ENCODE assay signal across 8 cellular contexts in genomic region chr4:173181769-173182374, GRCh38. TPM values are rescaled to one million over a fixed set of nuclear protein-coding genes. Genes with fewer than 3 reads are reported as not detected.
DNase-seq lines count a peak whose midpoint lies in the region; ATAC-seq, FAIRE-seq and TF ChIP-seq lines count a peak whose summit lies in the region.

No MANE protein-coding gene starts in this region.

- no peak overlapping the region for H2BK12ac ChIP-seq in neuronal stem cell (ENCODE audit: low read length)

- no peaks in the 10 kb centered on the region for H3K9me1 ChIP-seq in endothelial cell of umbilical vein (replicated peaks; ENCODE audit: control insufficient read depth, extremely low read depth, insufficient read depth, low read length)

- H3K27me3 ChIP-seq in endothelial cell of umbilical vein (ENCODE audit: control insufficient read depth in 2 of 2, insufficient read depth in 2 of 2, low read length in 2 of 2) (no peaks in the 10 kb centered on the region), H7 (ENCODE audit: control insufficient read depth, insufficient read depth, low read length) (no peaks in the 10 kb centered on the region), neuronal stem cell (ENCODE audit: control insufficient read depth in 3 of 3, insufficient read depth in 3 of 3, low read depth in 1 of 3, low read length in 3 of 3) (no peaks in the 10 kb centered on the region), adrenal gland (no peaks in the 10 kb centered on the region)

- H4K8ac ChIP-seq in neuronal stem cell (ENCODE audit: low read depth, low read length): no peak overlapping the region

- BruUV-seq in endothelial cell of umbilical vein (replicated peaks; lab: Mats Ljungman, UMichigan): no TSS peak

- H3K79me2 ChIP-seq in endothelial cell of umbilical vein (ENCODE audit: control insufficient read depth, insufficient read depth, low read length): peaks cover 4% of the 10 kb centered on the region

- H4K20me1 ChIP-seq in endothelial cell of umbilical vein (replicated peaks; ENCODE audit: control insufficient read depth, extremely low read depth, insufficient read depth, low read length): no peaks in the 10 kb centered on the region

- H2AFZ ChIP-seq in endothelial cell of umbilical vein (ENCODE audit: low read depth, low read length): peak overlapping the region; percentile 4
- H2AFZ ChIP-seq in neuronal stem cell (ENCODE audit: low read length): no peak overlapping the region

- CTCF ChIA-PET in endothelial cell of umbilical vein (lab: Charles Lee): interaction anchor here (0.7 to 2.5 kb wide), 7 partner anchors 8 to 168 kb away, joined by 3 to 6 read pairs (median 4); partner anchors contain the start of gene GALNT7

- peak overlapping the region; percentile 74 for H3K27ac ChIP-seq in endothelial cell of umbilical vein (ENCODE audit: insufficient read depth, low read depth, low read length)
- no peak overlapping the region for H3K27ac ChIP-seq in neuronal stem cell (replicated peaks; ENCODE audit: low read length)
- H3K27ac ChIP-seq in adrenal gland: peak overlapping the region in 1 of 5 donors; percentile 13

- H2BK120ac ChIP-seq in neuronal stem cell (ENCODE audit: low read depth, low read length): no peak overlapping the region

- H2BK15ac ChIP-seq in neuronal stem cell (ENCODE audit: low read length): no peak overlapping the region

- no CpG with 5 or more reads among the region's 3 CpGs for WGBS in neuronal stem cell (ENCODE audit: extremely low coverage in 2 of 2, insufficient read length in 2 of 2, insufficient replicate concordance in 1 of 2), 2 donors
- WGBS in adrenal gland, 4 donors: 64 to 73% (median 70%) methylated on average over 3 of the region's 3 CpGs

- dilution Hi-C loops in endothelial cell of umbilical vein (cut with MboI; ENCODE audit: extremely low pct_ligation_motif_present, low sequenced_read_pairs): no loop called here

- peak; percentile 43 for DNase-seq in AG08396 (ENCODE audit: low spot score)
- DNase-seq in endothelial cell of umbilical vein (ENCODE audit: low read depth, low spot score): peak; percentile 88
- no peak for DNase-seq in H7
- no peak for DNase-seq in neuronal stem cell (ENCODE audit: low spot score)
- no peak for DNase-seq in adrenal gland
- no peak for DNase-seq in AML-193 (lab: John Stamatoyannopoulos, UW)

- no peaks in the 10 kb centered on the region for H3K36me3 ChIP-seq in endothelial cell of umbilical vein (ENCODE audit: control insufficient read depth in 2 of 2, extremely low read depth in 1 of 2, insufficient read depth in 2 of 2, low read length in 2 of 2)
- H3K36me3 ChIP-seq in H7 (replicated peaks; ENCODE audit: control insufficient read depth, insufficient read depth, low read length): no peaks in the 10 kb centered on the region
- H3K36me3 ChIP-seq in neuronal stem cell (replicated peaks in 1 of 2; ENCODE audit: control insufficient read depth in 2 of 2, insufficient read depth in 2 of 2, low read length in 2 of 2): no peaks in the 10 kb centered on the region
- no peaks in the 10 kb centered on the region for H3K36me3 ChIP-seq in adrenal gland (replicated peaks in 1 of 2)

- H3K4me1 ChIP-seq in endothelial cell of umbilical vein (ENCODE audit: control insufficient read depth, extremely low read depth, insufficient read depth, low read length) (peaks cover 46% of the 10 kb centered on the region), neuronal stem cell (ENCODE audit: control insufficient read depth in 2 of 2, insufficient read depth in 1 of 2, low read depth in 1 of 2, low read length in 2 of 2) (peaks cover 0 to 2% of the 10 kb centered on the region in 2 donors), adrenal gland (replicated peaks in 1 of 2) (peaks cover 8 to 20% of the 10 kb centered on the region in 2 donors)

- no peak overlapping the region for H3K4ac ChIP-seq in neuronal stem cell (ENCODE audit: low read length)

- peak overlapping the region; percentile 90 for H3K4me2 ChIP-seq in endothelial cell of umbilical vein (ENCODE audit: insufficient read depth, low read length)
- no peak overlapping the region for H3K4me2 ChIP-seq in neuronal stem cell (ENCODE audit: insufficient read depth, low read length, poor library complexity, severe bottlenecking)

- H4K91ac ChIP-seq in neuronal stem cell (ENCODE audit: low read depth, low read length, poor library complexity): no peak overlapping the region

- peak; percentile 87 for FAIRE-seq in endothelial cell of umbilical vein (lab: Jason Lieb, UNC)

- H2AK5ac ChIP-seq in neuronal stem cell (ENCODE audit: low read depth, low read length): no peak overlapping the region

- H3K4me3 ChIP-seq in endothelial cell of umbilical vein (replicated peaks in 1 of 3; ENCODE audit: insufficient read depth in 1 of 3, low read depth in 1 of 3, low read length in 3 of 3) (no peak overlapping the region), H7 (ENCODE audit: insufficient read depth, low read depth, low read length) (no peak overlapping the region), neuronal stem cell (ENCODE audit: low read length in 2 of 2) (no peak overlapping the region), adrenal gland (peak overlapping the region in 1 of 4 donors; percentile 3)

- intact Hi-C loops in endothelial cell of umbilical vein (cut with micrococcal nuclease) (loop anchor here (1.0 to 2.0 kb wide), 3 partner anchors 9 to 28 kb away; partner anchors contain the start of gene GALNT7), adrenal gland (cut with DNase I) (no loop called here)

- H3K9ac ChIP-seq in endothelial cell of umbilical vein (replicated peaks; ENCODE audit: extremely low read depth, insufficient read depth, low read length) (peak overlapping the region; percentile 56), neuronal stem cell (ENCODE audit: low read depth, low read length, poor library complexity) (no peak overlapping the region)

- TF ChIP-seq POLR2A in endothelial cell of umbilical vein (IDR thresholded peaks at IDR 0.05; ENCODE audit: low read depth, low read length) (no peak), adrenal gland (IDR thresholded peaks at IDR 0.05) (no peak)

- H3K9me3 ChIP-seq in endothelial cell of umbilical vein (replicated peaks; ENCODE audit: control insufficient read depth, insufficient read depth, low read length) (no peaks in the 10 kb centered on the region), neuronal stem cell (replicated peaks in 1 of 2; ENCODE audit: control insufficient read depth in 2 of 2, insufficient read depth in 1 of 2, low read depth in 1 of 2, low read length in 2 of 2) (no peaks in the 10 kb centered on the region), adrenal gland (replicated peaks in 1 of 3) (no peaks in the 10 kb centered on the region)

- H3K14ac ChIP-seq in neuronal stem cell (ENCODE audit: low read length): no peak overlapping the region

- no peak overlapping the region for H3K18ac ChIP-seq in neuronal stem cell (ENCODE audit: low read length)

- ATAC-seq in GM19463 (IDR thresholded peaks at IDR 0.05; ENCODE audit: unreplicated experiment) (peak; percentile 63), HG03571 (IDR thresholded peaks at IDR 0.05; ENCODE audit: unreplicated experiment) (peak; percentile 55)

- H3K23ac ChIP-seq in neuronal stem cell (ENCODE audit: low read depth, low read length, poor library complexity): no peak overlapping the region

- POLR2A ChIA-PET in endothelial cell of umbilical vein (lab: Charles Lee): no interaction called here

- H2BK5ac ChIP-seq in neuronal stem cell (ENCODE audit: low read length): no peak overlapping the region

- H3K79me1 ChIP-seq in neuronal stem cell (ENCODE audit: low read depth, low read length): peaks cover 4% of the 10 kb centered on the region

- TF ChIP-seq CTCF in endothelial cell of umbilical vein (IDR thresholded peaks at IDR 0.05; ENCODE audit: extremely low read depth in 1 of 2, insufficient read depth in 1 of 2, low read depth in 1 of 2, low read length in 2 of 2) (no peak), adrenal gland (IDR thresholded peaks at IDR 0.05) (no peak)

TF ChIP-seq in endothelial cell of umbilical vein, 7 proteins besides CTCF, POLR2A, EP300 and RAD21:
- TF ChIP-seq MYC (IDR thresholded peaks at IDR 0.05; ENCODE audit: low read depth, low read length) (no peak), FOS (IDR thresholded peaks at IDR 0.05; ENCODE audit: borderline replicate concordance, insufficient read depth, low read length) (peak; percentile 15)

RNA-seq across cellular contexts. Expression of gene GALNT7, which starts 13.3 kb away (rescaled TPM):
- total RNA-seq in endothelial cell of umbilical vein (54.6 and 63.3 TPM in 2 replicates), adrenal gland (10 to 100 TPM in 5 of 8 donors, 1 to 10 TPM in 3; 4.4 to 17.4 (median 10.5) TPM)
- polyA plus RNA-seq in endothelial cell of umbilical vein (14.2 and 19.6 TPM in 2 replicates), adrenal gland (10 to 100 TPM in 1 of 3 donors, 1 to 10 TPM in 2; 7.8 to 10.2 (median 8.7) TPM)
- polyA plus RNA-seq in endothelial cell of umbilical vein (2011; cell fraction: cytosol; rRNA removed): 20.5 and 20.6 TPM in 2 replicates
- polyA plus RNA-seq in endothelial cell of umbilical vein (2011; cell fraction: nucleus; rRNA removed): 40.6 and 59.9 TPM in 2 replicates
- 34.9 and 66.0 TPM in 2 replicates for polyA plus RNA-seq in endothelial cell of umbilical vein (2012)
- 48.5 and 57.0 TPM in 2 replicates for polyA minus RNA-seq in endothelial cell of umbilical vein
- 8.4 TPM for polyA minus RNA-seq in endothelial cell of umbilical vein (2011; cell fraction: cytosol; rRNA and poly(A)+ RNA removed)
- 45.2 and 73.6 TPM in 2 replicates for polyA minus RNA-seq in endothelial cell of umbilical vein (2011; cell fraction: nucleus; rRNA and poly(A)+ RNA removed)
- 39.4 and 54.0 TPM in 2 replicates for total RNA-seq in H7 (2014; rRNA removed; shearing (Covaris generic))
- polyA plus RNA-seq in neuronal stem cell (2013, experiment 1 of 2): 15.8 TPM
- 16.6 TPM for polyA plus RNA-seq in neuronal stem cell (2013, experiment 2 of 2)

Comparison
In these comparisons a context has a peak if more than half of its experiments do, and no peak if none do; other contexts are left out.
1. DNase-seq: peak in AG08396 (single experiment) and endothelial cell of umbilical vein (single experiment); none in H7 (single experiment), neuronal stem cell (single experiment), adrenal gland (0 of 7) and AML-193 (0 of 2).